In the genomic region with DNA sequence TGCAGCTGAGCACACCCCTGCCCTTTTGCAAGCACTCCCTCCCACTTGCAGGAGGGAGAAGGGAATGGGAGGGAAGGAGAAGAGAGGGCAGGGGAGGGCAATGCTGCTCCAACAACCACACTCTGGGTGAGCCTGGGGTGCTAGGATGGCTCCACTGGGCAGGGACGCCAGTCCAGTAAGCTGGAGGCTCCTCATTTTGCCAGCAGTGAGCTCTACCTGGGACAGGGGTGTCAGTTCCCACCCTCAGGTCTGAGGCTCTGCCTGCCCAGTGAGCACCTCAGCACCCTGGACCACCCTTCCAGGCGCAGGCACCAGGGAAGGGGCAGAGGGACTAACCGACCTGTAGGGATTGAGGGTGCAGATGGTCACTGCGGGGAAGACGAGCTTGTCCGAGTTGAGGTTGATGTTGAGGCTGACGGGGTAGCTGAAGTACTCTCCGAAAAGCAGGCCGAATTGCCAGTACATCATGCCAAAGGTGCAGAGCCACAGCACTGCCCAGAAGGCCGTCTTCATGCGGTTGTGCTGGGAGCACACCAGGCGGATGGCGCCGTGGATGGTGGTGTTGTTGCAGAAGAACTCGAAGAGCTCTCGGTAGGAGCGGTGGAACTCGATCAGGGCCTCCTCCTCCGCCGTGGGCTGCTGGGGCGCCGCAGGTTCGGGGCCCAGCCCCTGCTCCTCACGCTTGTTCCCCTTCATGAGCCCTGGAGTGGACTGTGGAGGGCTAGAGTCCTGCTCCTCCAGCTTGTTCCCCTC, we compare ENCODE assay signal across 13 cellular contexts. TPM values are rescaled to one million over a fixed set of nuclear protein-coding genes. Genes with fewer than 3 reads are reported as not detected.
DNase-seq lines count a peak whose midpoint lies in the region; ATAC-seq, FAIRE-seq and TF ChIP-seq lines count a peak whose summit lies in the region.
"Had no signal": no experiment of that assay in that cellular context is flagged by ENCODE, and none has a peak within 500 bp of the region (broad histone marks: within the 10 kb centered on the region; RNA-seq: fewer than 3 reads in every experiment).

No MANE protein-coding gene starts in this region.

- peak overlapping the region; percentile 45 for H3K27ac Mint-ChIP-seq in endodermal cell

- H3K27me3 ChIP-seq in endodermal cell (ENCODE audit: control insufficient read depth, insufficient read depth, low read length, poor library complexity, severe bottlenecking) (no peaks in the 10 kb centered on the region), mucosa of rectum (ENCODE audit: control insufficient read depth in 2 of 2, insufficient read depth in 2 of 2, low read length in 2 of 2) (peaks cover 0 to 3% of the 10 kb centered on the region in 2 donors)
- H3K27me3 ChIP-seq: brain microvascular endothelial cell had no signal

- H3K36me3 ChIP-seq in endodermal cell (ENCODE audit: control insufficient read depth, insufficient read depth, low read length) (no peaks in the 10 kb centered on the region), mucosa of rectum (ENCODE audit: control insufficient read depth in 2 of 2, insufficient read depth in 2 of 2, low read length in 2 of 2) (peaks cover 0 to 4% of the 10 kb centered on the region in 2 donors)
- H3K36me3 ChIP-seq: brain microvascular endothelial cell had no signal

- no peak for TF ChIP-seq POLR2A in GM12892 (IDR thresholded peaks at IDR 0.05; ENCODE audit: low read depth, low read length)

- H3K27ac ChIP-seq in endodermal cell (ENCODE audit: low read depth, low read length): no peak overlapping the region
- peak overlapping the region; percentile 95 to 99 for H3K27ac ChIP-seq in mucosa of rectum (ENCODE audit: low read depth in 2 of 2, low read length in 2 of 2)
- H3K27ac ChIP-seq: brain microvascular endothelial cell had no signal

- H3K4me1 ChIP-seq in endodermal cell (ENCODE audit: control insufficient read depth, insufficient read depth, low read length) (peaks cover 37% of the 10 kb centered on the region), mucosa of rectum (ENCODE audit: control insufficient read depth in 2 of 2, insufficient read depth in 2 of 2, low read length in 2 of 2) (peaks cover 61 to 68% of the 10 kb centered on the region in 2 donors)

- H3K4me1 Mint-ChIP-seq in endodermal cell: peaks cover 76% of the 10 kb centered on the region

- peak; percentile 79 for FAIRE-seq in urothelium cell line (lab: Jason Lieb, UNC)
- FAIRE-seq in GM12892 (lab: Jason Lieb, UNC): no peak
- no peak for FAIRE-seq in D721Med (lab: Jason Lieb, UNC)

- H3K4me3 Mint-ChIP-seq in endodermal cell: peak overlapping the region; percentile 58

- H3K36me3 Mint-ChIP-seq in endodermal cell (ENCODE audit: low read depth): peaks cover 6% of the 10 kb centered on the region

- 65 to 82% methylated on average over 17 to 24 of the region's 24 CpGs for WGBS in endodermal cell (ENCODE audit: insufficient coverage in 1 of 2, insufficient read length in 1 of 2), 2 experiments

- peaks cover 10% of the 10 kb centered on the region for H3K27me3 Mint-ChIP-seq in endodermal cell (ENCODE audit: insufficient read depth)

- ATAC-seq in HG02973 (IDR thresholded peaks at IDR 0.05; ENCODE audit: unreplicated experiment): no peak

- peak; percentile 26 for DNase-seq in NCI-H345 (lab: John Stamatoyannopoulos, UW)
- no peak for DNase-seq in NCI-H345 treated with DMSO at 0.1 percent for 48 hours (lab: John Stamatoyannopoulos, UW; ENCODE audit: unreplicated experiment)
- DNase-seq in endodermal cell: peak; percentile 78
- DNase-seq in urothelium cell line (ENCODE audit: low spot score): no peak
- DNase-seq in GM12892 (ENCODE audit: insufficient read length): no peak
- DNase-seq in D721Med (ENCODE audit: insufficient read length, low spot score): no peak
- DNase-seq: activated T-cell treated with anti-CD3 and anti-CD28 coated beads, Interleukin-2, amount 50 U/mL, for 48 hours; brain microvascular endothelial cell; EL; Karpas-422 had no signal

- no peak for TF ChIP-seq CTCF in endodermal cell (conservative IDR thresholded peaks at IDR 0.05)
- no peak for TF ChIP-seq CTCF in D721Med (IDR thresholded peaks at IDR 0.05; ENCODE audit: insufficient read depth, missing control alignments)

- no peaks in the 10 kb centered on the region for H3K9me3 ChIP-seq in endodermal cell (ENCODE audit: control insufficient read depth, low read length)
- H3K9me3 ChIP-seq in mucosa of rectum (ENCODE audit: control insufficient read depth in 2 of 2, low read length in 2 of 2): no peaks in the 10 kb centered on the region

- H3K9ac ChIP-seq in endodermal cell (ENCODE audit: extremely low read depth, low read length, poor library complexity, severe bottlenecking): no peak overlapping the region
- H3K9ac ChIP-seq in mucosa of rectum (ENCODE audit: low read depth in 1 of 2, low read length in 2 of 2): peak overlapping the region; percentile 84 to 100

- H3K4me3 ChIP-seq in endodermal cell (ENCODE audit: low read length): peak overlapping the region; percentile 63
- H3K4me3 ChIP-seq in mucosa of rectum (ENCODE audit: low read length in 2 of 2): peak overlapping the region; percentile 71 to 98

- no peaks in the 10 kb centered on the region for H3K9me3 Mint-ChIP-seq in endodermal cell

RNA-seq across cellular contexts. Expression of a gene that starts 1.2 kb away (rescaled TPM):
- total RNA-seq in endodermal cell: 10 to 100 TPM; 32.1 to 87.7 TPM
- 9.0 TPM for polyA plus RNA-seq in endodermal cell (2013, experiment 1 of 2)
- 4.3 TPM for polyA plus RNA-seq in endodermal cell (2013, experiment 2 of 2)
- polyA plus RNA-seq in GM12892 (2012; ENCODE audit: missing spikeins): not detected
- total RNA-seq: SK-MEL-5 had no signal

RNA-seq across cellular contexts. Expression of a gene that starts 9.8 kb away (rescaled TPM):
- total RNA-seq in endodermal cell: 1 to 10 TPM; 8.4 to 9.1 TPM
- polyA plus RNA-seq in endodermal cell (2013, experiment 1 of 2): 1.5 TPM
- 1.9 TPM for polyA plus RNA-seq in endodermal cell (2013, experiment 2 of 2)
- polyA plus RNA-seq in GM12892 (2012; ENCODE audit: missing spikeins): 0.40 TPM

RNA-seq across cellular contexts. Expression of a gene that starts 32.3 kb away (rescaled TPM):
- total RNA-seq in endodermal cell: 10 to 100 TPM; 43.2 to 86.2 TPM
- polyA plus RNA-seq in endodermal cell (2013, experiment 1 of 2): 39.7 TPM
- polyA plus RNA-seq in endodermal cell (2013, experiment 2 of 2): 37.7 TPM
- polyA plus RNA-seq in GM12892 (2012; ENCODE audit: missing spikeins): 6.0 TPM

Comparison
In these comparisons a context has a peak if more than half of its experiments do, and no peak if none do; other contexts are left out.
1. DNase-seq: peak in NCI-H345 (single experiment) and endodermal cell (single experiment); none in NCI-H345 treated with DMSO at 0.1 percent for 48 hours (single experiment), urothelium cell line (single experiment), GM12892 (single experiment) and D721Med (single experiment).